2 cellular contexts compared by ENCODE assay signal in genomic region chr3:63864008-63864871, GRCh38.
TF ChIP-seq lines count a peak whose summit lies in the region.

No MANE protein-coding gene starts in this region.

TF ChIP-seq in WTC11, 78 proteins besides CTCF, POLR2A, EP300 and RAD21 (continues in another document):
- TF ChIP-seq TCF7 (CRISPR knock-in tag; IDR thresholded peaks at IDR 0.05; ENCODE audit: low read depth): no peak
- TF ChIP-seq TEAD1 (CRISPR knock-in tag; IDR thresholded peaks at IDR 0.05): no peak
- TF ChIP-seq, protein P1, sequence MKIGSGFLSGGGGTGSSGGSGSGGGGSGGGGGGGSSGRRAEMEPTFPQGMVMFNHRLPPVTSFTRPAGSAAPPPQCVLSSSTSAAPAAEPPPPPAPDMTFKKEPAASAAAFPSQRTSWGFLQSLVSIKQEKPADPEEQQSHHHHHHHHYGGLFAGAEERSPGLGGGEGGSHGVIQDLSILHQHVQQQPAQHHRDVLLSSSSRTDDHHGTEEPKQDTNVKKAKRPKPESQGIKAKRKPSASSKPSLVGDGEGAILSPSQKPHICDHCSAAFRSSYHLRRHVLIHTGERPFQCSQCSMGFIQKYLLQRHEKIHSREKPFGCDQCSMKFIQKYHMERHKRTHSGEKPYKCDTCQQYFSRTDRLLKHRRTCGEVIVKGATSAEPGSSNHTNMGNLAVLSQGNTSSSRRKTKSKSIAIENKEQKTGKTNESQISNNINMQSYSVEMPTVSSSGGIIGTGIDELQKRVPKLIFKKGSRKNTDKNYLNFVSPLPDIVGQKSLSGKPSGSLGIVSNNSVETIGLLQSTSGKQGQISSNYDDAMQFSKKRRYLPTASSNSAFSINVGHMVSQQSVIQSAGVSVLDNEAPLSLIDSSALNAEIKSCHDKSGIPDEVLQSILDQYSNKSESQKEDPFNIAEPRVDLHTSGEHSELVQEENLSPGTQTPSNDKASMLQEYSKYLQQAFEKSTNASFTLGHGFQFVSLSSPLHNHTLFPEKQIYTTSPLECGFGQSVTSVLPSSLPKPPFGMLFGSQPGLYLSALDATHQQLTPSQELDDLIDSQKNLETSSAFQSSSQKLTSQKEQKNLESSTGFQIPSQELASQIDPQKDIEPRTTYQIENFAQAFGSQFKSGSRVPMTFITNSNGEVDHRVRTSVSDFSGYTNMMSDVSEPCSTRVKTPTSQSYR (CRISPR knock-in tag; IDR thresholded peaks at IDR 0.05): no peak
- no peak for TF ChIP-seq ZNF219 (CRISPR knock-in tag; IDR thresholded peaks at IDR 0.05; ENCODE audit: borderline replicate concordance)
- TF ChIP-seq ZNF121 (CRISPR knock-in tag; IDR thresholded peaks at IDR 0.05): no peak
- no peak for TF ChIP-seq FOXP1 (CRISPR knock-in tag; IDR thresholded peaks at IDR 0.05; ENCODE audit: borderline replicate concordance)
- no peak for TF ChIP-seq GRHL2 (CRISPR knock-in tag; IDR thresholded peaks at IDR 0.05; ENCODE audit: insufficient replicate concordance, severe bottlenecking)
- TF ChIP-seq CBFB (CRISPR knock-in tag; IDR thresholded peaks at IDR 0.05; ENCODE audit: low read depth): no peak
- no peak for TF ChIP-seq ETV6 (CRISPR knock-in tag; IDR thresholded peaks at IDR 0.05)
- TF ChIP-seq, protein P2, sequence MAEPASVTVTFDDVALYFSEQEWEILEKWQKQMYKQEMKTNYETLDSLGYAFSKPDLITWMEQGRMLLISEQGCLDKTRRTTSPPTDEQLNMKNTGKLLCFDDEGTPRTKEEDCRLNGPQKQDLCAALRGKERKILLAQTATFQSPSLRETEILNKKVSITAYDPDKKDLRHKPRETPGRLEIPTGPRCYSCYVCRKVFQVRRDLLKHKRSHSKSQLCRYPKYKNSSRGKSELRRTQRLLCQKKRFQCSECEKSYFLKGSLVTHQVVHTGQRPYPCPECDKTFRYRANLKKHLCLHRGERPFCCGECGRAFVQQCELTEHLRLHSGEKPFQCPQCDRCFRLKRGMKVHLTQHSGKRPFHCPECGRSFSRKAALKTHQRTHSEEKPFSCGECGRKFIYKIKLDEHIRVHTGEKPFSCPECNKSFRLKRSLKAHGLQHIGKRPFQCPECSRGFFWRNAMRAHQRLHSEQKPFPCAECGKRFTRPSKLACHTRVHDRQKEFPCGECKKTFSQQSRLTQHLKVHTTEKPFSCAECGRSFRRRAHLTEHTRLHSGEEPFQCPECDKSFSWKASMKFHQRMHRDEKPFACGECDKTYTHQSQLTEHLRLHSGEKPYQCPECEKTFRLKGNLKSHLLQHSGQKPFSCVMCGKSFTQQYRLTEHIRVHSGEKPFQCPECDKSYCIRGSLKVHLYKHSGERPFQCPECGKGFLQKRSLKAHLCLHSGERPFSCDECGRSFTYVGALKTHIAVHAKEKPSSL (CRISPR knock-in tag; conservative IDR thresholded peaks at IDR 0.05): no peak
- no peak for TF ChIP-seq IRF1 (CRISPR knock-in tag; IDR thresholded peaks at IDR 0.05)
- TF ChIP-seq, protein P3, sequence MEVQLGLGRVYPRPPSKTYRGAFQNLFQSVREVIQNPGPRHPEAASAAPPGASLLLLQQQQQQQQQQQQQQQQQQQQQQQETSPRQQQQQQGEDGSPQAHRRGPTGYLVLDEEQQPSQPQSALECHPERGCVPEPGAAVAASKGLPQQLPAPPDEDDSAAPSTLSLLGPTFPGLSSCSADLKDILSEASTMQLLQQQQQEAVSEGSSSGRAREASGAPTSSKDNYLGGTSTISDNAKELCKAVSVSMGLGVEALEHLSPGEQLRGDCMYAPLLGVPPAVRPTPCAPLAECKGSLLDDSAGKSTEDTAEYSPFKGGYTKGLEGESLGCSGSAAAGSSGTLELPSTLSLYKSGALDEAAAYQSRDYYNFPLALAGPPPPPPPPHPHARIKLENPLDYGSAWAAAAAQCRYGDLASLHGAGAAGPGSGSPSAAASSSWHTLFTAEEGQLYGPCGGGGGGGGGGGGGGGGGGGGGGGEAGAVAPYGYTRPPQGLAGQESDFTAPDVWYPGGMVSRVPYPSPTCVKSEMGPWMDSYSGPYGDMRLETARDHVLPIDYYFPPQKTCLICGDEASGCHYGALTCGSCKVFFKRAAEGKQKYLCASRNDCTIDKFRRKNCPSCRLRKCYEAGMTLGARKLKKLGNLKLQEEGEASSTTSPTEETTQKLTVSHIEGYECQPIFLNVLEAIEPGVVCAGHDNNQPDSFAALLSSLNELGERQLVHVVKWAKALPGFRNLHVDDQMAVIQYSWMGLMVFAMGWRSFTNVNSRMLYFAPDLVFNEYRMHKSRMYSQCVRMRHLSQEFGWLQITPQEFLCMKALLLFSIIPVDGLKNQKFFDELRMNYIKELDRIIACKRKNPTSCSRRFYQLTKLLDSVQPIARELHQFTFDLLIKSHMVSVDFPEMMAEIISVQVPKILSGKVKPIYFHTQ (CRISPR knock-in tag; IDR thresholded peaks at IDR 0.05): no peak

TF ChIP-seq in HepG2, 621 proteins besides CTCF, POLR2A, EP300 and RAD21 (continues in another document):
- TF ChIP-seq, protein P4, sequence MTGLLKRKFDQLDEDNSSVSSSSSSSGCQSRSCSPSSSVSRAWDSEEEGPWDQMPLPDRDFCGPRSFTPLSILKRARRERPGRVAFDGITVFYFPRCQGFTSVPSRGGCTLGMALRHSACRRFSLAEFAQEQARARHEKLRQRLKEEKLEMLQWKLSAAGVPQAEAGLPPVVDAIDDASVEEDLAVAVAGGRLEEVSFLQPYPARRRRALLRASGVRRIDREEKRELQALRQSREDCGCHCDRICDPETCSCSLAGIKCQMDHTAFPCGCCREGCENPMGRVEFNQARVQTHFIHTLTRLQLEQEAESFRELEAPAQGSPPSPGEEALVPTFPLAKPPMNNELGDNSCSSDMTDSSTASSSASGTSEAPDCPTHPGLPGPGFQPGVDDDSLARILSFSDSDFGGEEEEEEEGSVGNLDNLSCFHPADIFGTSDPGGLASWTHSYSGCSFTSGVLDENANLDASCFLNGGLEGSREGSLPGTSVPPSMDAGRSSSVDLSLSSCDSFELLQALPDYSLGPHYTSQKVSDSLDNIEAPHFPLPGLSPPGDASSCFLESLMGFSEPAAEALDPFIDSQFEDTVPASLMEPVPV (CRISPR knock-in tag; IDR thresholded peaks at IDR 0.05): no peak
- TF ChIP-seq GABPB1 (CRISPR knock-in tag; IDR thresholded peaks at IDR 0.05) (peak; percentile 72; the same call in 1 of the 2 replicates), KDM2A (CRISPR knock-in tag; IDR thresholded peaks at IDR 0.05; ENCODE audit: borderline replicate concordance, low read depth) (peak; percentile 69; the same call in 1 of the 2 replicates), ZNF878 (CRISPR knock-in tag; IDR thresholded peaks at IDR 0.05) (no peak), ZNF775 (CRISPR knock-in tag; IDR thresholded peaks at IDR 0.05; ENCODE audit: borderline replicate concordance) (no peak), FOXM1 (CRISPR knock-in tag; IDR thresholded peaks at IDR 0.05) (no peak), ZBTB7B (CRISPR knock-in tag; IDR thresholded peaks at IDR 0.05) (peak; percentile 80), NCOA2 (CRISPR knock-in tag; IDR thresholded peaks at IDR 0.05) (no peak), POGK (CRISPR knock-in tag; conservative IDR thresholded peaks at IDR 0.05) (peak; percentile 37; the same call in 1 of the 2 replicates), GLI4 (CRISPR knock-in tag; IDR thresholded peaks at IDR 0.05; ENCODE audit: borderline replicate concordance) (no peak), ZNF607 (CRISPR knock-in tag; IDR thresholded peaks at IDR 0.05; ENCODE audit: borderline replicate concordance) (peak; percentile 24; the same call in 1 of the 2 replicates), MED1 (CRISPR knock-in tag; IDR thresholded peaks at IDR 0.05) (0 out of 2 replicates have a peak, but pooled peaks have one; percentile 12), ZHX1 (CRISPR knock-in tag; IDR thresholded peaks at IDR 0.05; ENCODE audit: low read depth) (0 out of 2 replicates have a peak, but pooled peaks have one; percentile 30), SRY (CRISPR knock-in tag; IDR thresholded peaks at IDR 0.05) (0 out of 2 replicates have a peak, but pooled peaks have one; percentile 37), TBX3 (IDR thresholded peaks at IDR 0.05; ENCODE audit: borderline replicate concordance) (no peak), ZNF605 (CRISPR knock-in tag; IDR thresholded peaks at IDR 0.05) (0 out of 2 replicates have a peak, but pooled peaks have one; percentile 42), SNRNP70 (IDR thresholded peaks at IDR 0.05; ENCODE audit: low read depth, low read length) (no peak), PAXIP1 (CRISPR knock-in tag; conservative IDR thresholded peaks at IDR 0.05) (no peak)
- TF ChIP-seq, protein P5, sequence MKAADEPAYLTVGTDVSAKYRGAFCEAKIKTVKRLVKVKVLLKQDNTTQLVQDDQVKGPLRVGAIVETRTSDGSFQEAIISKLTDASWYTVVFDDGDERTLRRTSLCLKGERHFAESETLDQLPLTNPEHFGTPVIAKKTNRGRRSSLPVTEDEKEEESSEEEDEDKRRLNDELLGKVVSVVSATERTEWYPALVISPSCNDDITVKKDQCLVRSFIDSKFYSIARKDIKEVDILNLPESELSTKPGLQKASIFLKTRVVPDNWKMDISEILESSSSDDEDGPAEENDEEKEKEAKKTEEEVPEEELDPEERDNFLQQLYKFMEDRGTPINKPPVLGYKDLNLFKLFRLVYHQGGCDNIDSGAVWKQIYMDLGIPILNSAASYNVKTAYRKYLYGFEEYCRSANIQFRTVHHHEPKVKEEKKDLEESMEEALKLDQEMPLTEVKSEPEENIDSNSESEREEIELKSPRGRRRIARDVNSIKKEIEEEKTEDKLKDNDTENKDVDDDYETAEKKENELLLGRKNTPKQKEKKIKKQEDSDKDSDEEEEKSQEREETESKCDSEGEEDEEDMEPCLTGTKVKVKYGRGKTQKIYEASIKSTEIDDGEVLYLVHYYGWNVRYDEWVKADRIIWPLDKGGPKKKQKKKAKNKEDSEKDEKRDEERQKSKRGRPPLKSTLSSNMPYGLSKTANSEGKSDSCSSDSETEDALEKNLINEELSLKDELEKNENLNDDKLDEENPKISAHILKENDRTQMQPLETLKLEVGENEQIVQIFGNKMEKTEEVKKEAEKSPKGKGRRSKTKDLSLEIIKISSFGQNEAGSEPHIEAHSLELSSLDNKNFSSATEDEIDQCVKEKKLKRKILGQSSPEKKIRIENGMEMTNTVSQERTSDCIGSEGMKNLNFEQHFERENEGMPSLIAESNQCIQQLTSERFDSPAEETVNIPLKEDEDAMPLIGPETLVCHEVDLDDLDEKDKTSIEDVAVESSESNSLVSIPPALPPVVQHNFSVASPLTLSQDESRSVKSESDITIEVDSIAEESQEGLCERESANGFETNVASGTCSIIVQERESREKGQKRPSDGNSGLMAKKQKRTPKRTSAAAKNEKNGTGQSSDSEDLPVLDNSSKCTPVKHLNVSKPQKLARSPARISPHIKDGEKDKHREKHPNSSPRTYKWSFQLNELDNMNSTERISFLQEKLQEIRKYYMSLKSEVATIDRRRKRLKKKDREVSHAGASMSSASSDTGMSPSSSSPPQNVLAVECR (CRISPR knock-in tag; IDR thresholded peaks at IDR 0.05; ENCODE audit: borderline replicate concordance): peak; percentile 33; the same call in 1 of the 2 replicates
